Comparison of ENCODE assay signal across 29 cellular contexts in the genomic region with DNA sequence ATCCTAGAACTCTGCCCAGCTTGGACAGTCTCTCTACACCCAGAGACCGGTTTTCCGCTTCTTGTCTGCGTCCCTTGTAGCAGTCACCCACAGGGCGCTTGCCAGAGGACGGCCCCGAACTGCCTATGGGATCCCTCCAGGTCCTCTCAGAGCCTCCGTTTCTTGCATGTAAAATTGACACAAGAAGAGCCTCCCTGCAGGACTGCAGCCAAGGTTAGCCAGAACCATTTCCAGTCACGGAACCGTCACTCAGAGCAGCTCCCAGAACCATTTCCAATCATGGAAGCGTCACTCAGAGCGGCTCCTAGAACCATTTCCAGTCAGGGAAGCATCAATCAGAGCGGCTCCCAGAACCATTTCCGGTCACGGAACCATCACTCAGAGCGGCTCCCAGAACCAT.
"Had no signal": no experiment of that assay in that cellular context is flagged by ENCODE, and none has a peak within 500 bp of the region (broad histone marks: within the 10 kb centered on the region; RNA-seq: fewer than 3 reads in every experiment).

No MANE protein-coding gene starts in this region.

- DNase-seq: activated CD4-positive, alpha-beta memory T cell treated with anti-CD3 and anti-CD28 coated beads for 36 hours; activated CD4-positive, alpha-beta T cell treated with anti-CD3 and anti-CD28 coated beads, Interleukin-2, amount 10 ng/mL, durations not matched to agents 24 days and 14 days; activated CD4-positive, CD25-positive, alpha-beta regulatory T cell treated with anti-CD3 and anti-CD28 coated beads, Interleukin-2, amount 50 U/mL, for 72 hours; activated CD8-positive, alpha-beta memory T cell treated with anti-CD3 and anti-CD28 coated beads, Interleukin-2, amount 50 U/mL, for 4 hours; activated gamma-delta T cell treated with Interleukin-2 at 50 U/mL for 16 hours; activated naive CD4-positive, alpha-beta T cell treated with anti-CD3 and anti-CD28 coated beads, Interleukin-2, amount 50 U/mL, for 16 hours; activated T-cell treated with anti-CD3 and anti-CD28 coated beads, Interleukin-2, amount 50 U/mL, for 24 hours; amniotic stem cell; effector CD8-positive, alpha-beta T cell; left cardiac atrium; naive B cell; occipital lobe; small intestine; stimulated activated CD4-positive, alpha-beta T cell treated with anti-CD3 and anti-CD28 coated beads, Interleukin-1b, Interleukin-23, amount 100 ng/mL, for 48 hours; stimulated activated CD4-positive, alpha-beta T cell treated with anti-CD3 and anti-CD28 coated beads, Interleukin-4, amount 100 ng/mL, for 4 hours; stimulated activated CD8-positive, alpha-beta memory T cell treated with anti-CD3 and anti-CD28 coated beads, Interleukin-4, amount 100 ng/mL, for 48 hours; stomach; T-helper 2 cell; trophoblast cell; uterus had no signal

- H3K36me3 ChIP-seq: stomach, thoracic aorta, uterus had no signal

- H3K4me3 ChIP-seq: stomach, thoracic aorta, uterus had no signal

- ATAC-seq: activated T-helper 17 cell treated with anti-CD3 and anti-CD28 coated beads, Interleukin-2, amount 50 U/mL, for 72 hours; left cardiac atrium; sciatic nerve; stimulated activated memory B cell treated with anti-CD40 and anti-IgM and Interleukin-4, amounts not matched to agents 10 μg/mL and 1 μg/mL and 100 μg/mL, for 72 hours had no signal

- H3K9me3 ChIP-seq: stomach, thoracic aorta, uterus had no signal

- FAIRE-seq: colon, endometrium, frontal cortex, islet of Langerhans, small intestine had no signal

- H3K27ac ChIP-seq: epithelial cell of prostate, thoracic aorta had no signal

- H3K27me3 ChIP-seq: stomach, uterus had no signal
